In genomic region chr5:16881253-16881652, GRCh38 we compare ENCODE assay signal across 1 cellular context.
TF ChIP-seq lines count a peak whose summit lies in the region.

No MANE protein-coding gene starts in this region.

TF ChIP-seq in HepG2, 621 proteins besides CTCF, POLR2A, EP300 and RAD21 (continued from another document and continues in another):
- no peak for TF ChIP-seq TIGD3 (CRISPR knock-in tag; IDR thresholded peaks at IDR 0.05; ENCODE audit: borderline replicate concordance)
- peak; percentile 86 for TF ChIP-seq HMG20A (CRISPR knock-in tag; IDR thresholded peaks at IDR 0.05; ENCODE audit: borderline replicate concordance)
- no peak for TF ChIP-seq USF2 (IDR thresholded peaks at IDR 0.05; ENCODE audit: low read depth, low read length)
- no peak for TF ChIP-seq USF2 (CRISPR knock-in tag; IDR thresholded peaks at IDR 0.05; ENCODE audit: borderline replicate concordance)
- peak; percentile 94 to 97 for TF ChIP-seq MAFK (conservative IDR thresholded peaks at IDR 0.05 in 1 of 2, IDR thresholded peaks at IDR 0.05 in 1 of 2; ENCODE audit: low read length in 2 of 2)
- TF ChIP-seq FOXK2 (IDR thresholded peaks at IDR 0.05), result no peak
- no peak for TF ChIP-seq ATF5 (CRISPR knock-in tag; IDR thresholded peaks at IDR 0.05; ENCODE audit: low read depth)
- TF ChIP-seq TOE1 (CRISPR knock-in tag; IDR thresholded peaks at IDR 0.05), result no peak
- TF ChIP-seq NFATC3 (CRISPR knock-in tag; IDR thresholded peaks at IDR 0.05), result no peak
- TF ChIP-seq FOXK1 (CRISPR knock-in tag; IDR thresholded peaks at IDR 0.05; ENCODE audit: borderline replicate concordance, low read depth), result peak; percentile 38; the same call in 1 of the 2 replicates
- no peak for TF ChIP-seq GABPB1 (CRISPR knock-in tag; IDR thresholded peaks at IDR 0.05)
- no peak for TF ChIP-seq NFIB (CRISPR knock-in tag; IDR thresholded peaks at IDR 0.05; ENCODE audit: borderline replicate concordance)
- no peak for TF ChIP-seq YEATS2 (CRISPR knock-in tag; IDR thresholded peaks at IDR 0.05; ENCODE audit: borderline replicate concordance)
- no peak for TF ChIP-seq ARHGAP35 (CRISPR knock-in tag; IDR thresholded peaks at IDR 0.05; ENCODE audit: borderline replicate concordance)
- peak; percentile 82 for TF ChIP-seq HMG20B (CRISPR knock-in tag; conservative IDR thresholded peaks at IDR 0.05)
- peak; percentile 98 for TF ChIP-seq HHEX (CRISPR knock-in tag; IDR thresholded peaks at IDR 0.05)
- peak; percentile 91; the same call in 1 of the 2 replicates for TF ChIP-seq ZNF609 (CRISPR knock-in tag; IDR thresholded peaks at IDR 0.05; ENCODE audit: borderline replicate concordance)
- peak; percentile 32; the same call in 1 of the 2 replicates for TF ChIP-seq RARA (CRISPR knock-in tag; IDR thresholded peaks at IDR 0.05)
- TF ChIP-seq ZNF556 (CRISPR knock-in tag; IDR thresholded peaks at IDR 0.05; ENCODE audit: borderline replicate concordance), result no peak
- TF ChIP-seq ARID5B (CRISPR knock-in tag; IDR thresholded peaks at IDR 0.05), result peak; percentile 88
- peak; percentile 63; the same call in 1 of the 2 replicates for TF ChIP-seq ZNF878 (CRISPR knock-in tag; IDR thresholded peaks at IDR 0.05)
- TF ChIP-seq ARNT (IDR thresholded peaks at IDR 0.05), result no peak
- TF ChIP-seq ZFP90 (CRISPR knock-in tag; IDR thresholded peaks at IDR 0.05; ENCODE audit: borderline replicate concordance), result no peak
- TF ChIP-seq TFAP4 (IDR thresholded peaks at IDR 0.05; ENCODE audit: borderline replicate concordance, low read depth), result peak; percentile 79; the same call in 1 of the 2 replicates
- no peak for TF ChIP-seq SOX6 (IDR thresholded peaks at IDR 0.05)
- peak; percentile 88 for TF ChIP-seq SOX6 (CRISPR knock-in tag; IDR thresholded peaks at IDR 0.05)
- no peak for TF ChIP-seq KIAA2018 (CRISPR knock-in tag; IDR thresholded peaks at IDR 0.05; ENCODE audit: borderline replicate concordance)
- no peak for TF ChIP-seq ZNF574 (CRISPR knock-in tag; IDR thresholded peaks at IDR 0.05)
